ENCODE assay signal across 8 cellular contexts in genomic region chr10:102119417-102120141, GRCh38. TPM values are rescaled to one million over a fixed set of nuclear protein-coding genes. Genes with fewer than 3 reads are reported as not detected.
DNase-seq lines count a peak whose midpoint lies in the region; ATAC-seq, FAIRE-seq and TF ChIP-seq lines count a peak whose summit lies in the region.

No MANE protein-coding gene starts in this region.

- peak overlapping the region; percentile 82 for H3K4me2 ChIP-seq in OCI-LY1 (ENCODE audit: low read length)
- H3K4me2 ChIP-seq in neural cell (ENCODE audit: low read length): peak overlapping the region; percentile 95

- H3K9me3 Mint-ChIP-seq in activated naive CD4-positive, alpha-beta T cell treated with anti-CD3 and anti-CD28 coated beads, Interleukin-2, amount 50 U/mL, for 24 hours: no peaks in the 10 kb centered on the region

- no peaks in the 10 kb centered on the region for H3K36me3 Mint-ChIP-seq in activated naive CD4-positive, alpha-beta T cell treated with anti-CD3 and anti-CD28 coated beads, Interleukin-2, amount 50 U/mL, for 24 hours

- 0 to 1% methylated on average over 4 to 17 of the region's 22 CpGs for WGBS in upper lobe of left lung, 2 donors

- H3K4me3 Mint-ChIP-seq in activated naive CD4-positive, alpha-beta T cell treated with anti-CD3 and anti-CD28 coated beads, Interleukin-2, amount 50 U/mL, for 24 hours: peak overlapping the region; percentile 88

- TF ChIP-seq CTCF in AG09309 (IDR thresholded peaks at IDR 0.05; ENCODE audit: control insufficient read depth, insufficient read depth, low read depth, low read length, missing control alignments): no peak
- no peak for TF ChIP-seq CTCF in OCI-LY1 (IDR thresholded peaks at IDR 0.05; ENCODE audit: low read length)
- TF ChIP-seq CTCF in neural cell (IDR thresholded peaks at IDR 0.05; ENCODE audit: poor library complexity, severe bottlenecking): no peak
- no peak for TF ChIP-seq CTCF in upper lobe of left lung (IDR thresholded peaks at IDR 0.05)

- H3K9me2 ChIP-seq in OCI-LY1 (ENCODE audit: low read depth, low read length) (no peaks in the 10 kb centered on the region), neural cell (ENCODE audit: insufficient read depth, low read length) (no peaks in the 10 kb centered on the region)

- H3K4me3 ChIP-seq in AG09309 (ENCODE audit: control insufficient read depth, low read depth, low read length) (peak overlapping the region; percentile 99), OCI-LY1 (ENCODE audit: low read depth, low read length, poor library complexity, severe bottlenecking) (peak overlapping the region; percentile 93), neural cell (ENCODE audit: low read length) (peak overlapping the region; percentile 92), upper lobe of left lung (peak overlapping the region; percentile 38 to 90 (median 83))

- no peak for TF ChIP-seq RAD21 in neural cell (conservative IDR thresholded peaks at IDR 0.05)

- peak; percentile 44 to 72 for ATAC-seq in upper lobe of left lung (ENCODE audit: low FRiP score in 2 of 2)

- H3K27ac ChIP-seq in OCI-LY1 (ENCODE audit: low read depth, low read length, poor library complexity, severe bottlenecking) (peak overlapping the region; percentile 91), neural cell (ENCODE audit: low read length) (peak overlapping the region; percentile 97), upper lobe of left lung (peak overlapping the region; percentile 94 to 99 (median 98))

- no peaks in the 10 kb centered on the region for H3K27me3 Mint-ChIP-seq in activated naive CD4-positive, alpha-beta T cell treated with anti-CD3 and anti-CD28 coated beads, Interleukin-2, amount 50 U/mL, for 24 hours

- DNase-seq in AG09309 (ENCODE audit: low read depth) (no peak), GM18507 (ENCODE audit: extremely low spot score, insufficient read length, low read depth) (peak; percentile 59), frontal cortex (ENCODE audit: low spot score in 2 of 2) (peak; percentile 63 to 65), upper lobe of left lung (peak in 1 of 2 donors; percentile 85), NCI-H1930 (lab: John Stamatoyannopoulos, UW) (no peak)

- H4K20me1 ChIP-seq in OCI-LY1 (ENCODE audit: insufficient read depth, low read length) (no peaks in the 10 kb centered on the region), neural cell (ENCODE audit: insufficient read depth) (no peaks in the 10 kb centered on the region)

- H3K79me2 ChIP-seq in OCI-LY1 (ENCODE audit: insufficient read depth, low read length) (peaks cover 6% of the 10 kb centered on the region; the same call in 1 of the 2 replicates), neural cell (replicated peaks; ENCODE audit: insufficient read depth, low read length) (peaks cover 49% of the 10 kb centered on the region)

- TF ChIP-seq POLR2A in upper lobe of left lung (IDR thresholded peaks at IDR 0.05): no peak

- no peaks in the 10 kb centered on the region for H3F3A ChIP-seq in OCI-LY1 (ENCODE audit: insufficient read depth, low read length)
- no peaks in the 10 kb centered on the region for H3F3A ChIP-seq in neural cell (ENCODE audit: insufficient read depth, low read length, poor library complexity, severe bottlenecking)

- H3K27ac Mint-ChIP-seq in activated naive CD4-positive, alpha-beta T cell treated with anti-CD3 and anti-CD28 coated beads, Interleukin-2, amount 50 U/mL, for 24 hours: peak overlapping the region; percentile 98

- H2AFZ ChIP-seq in OCI-LY1 (ENCODE audit: low read length) (no peak overlapping the region), neural cell (ENCODE audit: low read depth, low read length) (no peak overlapping the region)

- H3K27me3 ChIP-seq in OCI-LY1 (ENCODE audit: insufficient read depth, low read length) (no peaks in the 10 kb centered on the region), neural cell (ENCODE audit: insufficient read depth, low read depth, low read length) (no peaks in the 10 kb centered on the region), upper lobe of left lung (no peaks in the 10 kb centered on the region)

- no peaks in the 10 kb centered on the region for H3K9me3 ChIP-seq in OCI-LY1 (ENCODE audit: low read length)
- H3K9me3 ChIP-seq in neural cell (ENCODE audit: low read length): no peaks in the 10 kb centered on the region
- no peaks in the 10 kb centered on the region for H3K9me3 ChIP-seq in upper lobe of left lung

- TF ChIP-seq EP300 in neural cell (conservative IDR thresholded peaks at IDR 0.05; ENCODE audit: poor library complexity, severe bottlenecking): no peak
- no peak for TF ChIP-seq EP300 in upper lobe of left lung (IDR thresholded peaks at IDR 0.05)

- H3K4me1 ChIP-seq in OCI-LY1 (ENCODE audit: insufficient read depth, low read length, severe bottlenecking): peaks cover 48% of the 10 kb centered on the region
- H3K4me1 ChIP-seq in upper lobe of left lung: peaks cover 55 to 60% (median 57%) of the 10 kb centered on the region in 4 donors

- peak overlapping the region; percentile 95 for H3K9ac ChIP-seq in OCI-LY1 (ENCODE audit: low read length)
- peak overlapping the region; percentile 88 for H3K9ac ChIP-seq in neural cell (ENCODE audit: low read length)

- H3K36me3 ChIP-seq in OCI-LY1 (ENCODE audit: insufficient read depth, low read length): no peaks in the 10 kb centered on the region
- no peaks in the 10 kb centered on the region for H3K36me3 ChIP-seq in neural cell (ENCODE audit: insufficient read depth, low read length)
- H3K36me3 ChIP-seq in upper lobe of left lung: no peaks in the 10 kb centered on the region

- peaks cover 58% of the 10 kb centered on the region for H3K4me1 Mint-ChIP-seq in activated naive CD4-positive, alpha-beta T cell treated with anti-CD3 and anti-CD28 coated beads, Interleukin-2, amount 50 U/mL, for 24 hours

- peak; percentile 74 for FAIRE-seq in GM18507 (lab: Jason Lieb, UNC)
- FAIRE-seq in frontal cortex (lab: Jason Lieb, UNC): no peak

TF ChIP-seq in neural cell, 6 proteins besides CTCF, POLR2A, EP300 and RAD21:
- peak; percentile 7 for TF ChIP-seq TAF1 (IDR thresholded peaks at IDR 0.05; ENCODE audit: low read depth)
- TF ChIP-seq REST (IDR thresholded peaks at IDR 0.05; ENCODE audit: borderline replicate concordance): no peak

RNA-seq across cellular contexts. Expression of gene LDB1, which starts 0.6 kb away (rescaled TPM):
- total RNA-seq in frontal cortex (94.2 TPM), upper lobe of left lung (100 to 1,000 TPM in 1 of 6 donors, 10 to 100 TPM in 5; 31.5 to 243 (median 54.9) TPM)
- 107 and 112 TPM in 2 replicates for polyA plus RNA-seq in neural cell
- polyA minus RNA-seq in neural cell: 165 and 189 TPM in 2 replicates

RNA-seq across cellular contexts. Expression of gene PPRC1, which starts 13.3 kb away (rescaled TPM):
- total RNA-seq in frontal cortex (8.6 TPM), upper lobe of left lung (10 to 100 TPM; 29.3 to 57.6 (median 40.3) TPM)
- 3.8 and 6.0 TPM in 2 replicates for polyA plus RNA-seq in neural cell
- 11.9 and 12.4 TPM in 2 replicates for polyA minus RNA-seq in neural cell

RNA-seq across cellular contexts. Expression of gene NOLC1, which starts 32.6 kb away (rescaled TPM):
- 40.8 TPM for total RNA-seq in frontal cortex
- polyA plus RNA-seq in neural cell: 33.4 and 36.0 TPM in 2 replicates
- polyA minus RNA-seq in neural cell: 39.4 and 45.1 TPM in 2 replicates
- 10 to 100 TPM; 21.4 to 72.8 (median 44.3) TPM for total RNA-seq in upper lobe of left lung

RNA-seq across cellular contexts. Expression of gene HPS6, which starts 54.4 kb away (rescaled TPM):
- 21.2 TPM for total RNA-seq in frontal cortex
- polyA plus RNA-seq in neural cell: 9.0 and 9.6 TPM in 2 replicates
- polyA minus RNA-seq in neural cell: 28.4 and 36.8 TPM in 2 replicates
- 10 to 100 TPM; 20.2 to 39.2 (median 30.1) TPM for total RNA-seq in upper lobe of left lung

Comparison
In these comparisons a context has a peak if more than half of its experiments do, and no peak if none do; other contexts are left out.
1. DNase-seq: peak in GM18507 (single experiment) and frontal cortex (2 of 2); none in AG09309 (single experiment) and NCI-H1930 (0 of 2).
2. Peak in every context shown above with its lines, with median percentiles within 50 percentile points of each other: H3K4me3 ChIP-seq and H3K27ac ChIP-seq.